1 cellular context compared by ENCODE assay signal in genomic region chr7:148914208-148914777, GRCh38.
TF ChIP-seq lines count a peak whose summit lies in the region.

No MANE protein-coding gene starts in this region.

TF ChIP-seq in IMR-90, 13 proteins besides CTCF, POLR2A, EP300 and RAD21:
- TF ChIP-seq RCOR1 (IDR thresholded peaks at IDR 0.05; ENCODE audit: insufficient replicate concordance, low read length) (peak; percentile 98), NFE2L2 (IDR thresholded peaks at IDR 0.05; ENCODE audit: low read depth, low read length) (no peak), CHD1 (IDR thresholded peaks at IDR 0.05; ENCODE audit: low read depth, low read length) (no peak), SMC3 (IDR thresholded peaks at IDR 0.05; ENCODE audit: low read depth, low read length) (no peak), MAZ (IDR thresholded peaks at IDR 0.05; ENCODE audit: borderline replicate concordance, low read depth, low read length) (no peak), MXI1 (IDR thresholded peaks at IDR 0.05; ENCODE audit: borderline replicate concordance, low read depth, low read length) (no peak), MAFK (IDR thresholded peaks at IDR 0.05; ENCODE audit: low read depth, low read length) (no peak), RFX5 (IDR thresholded peaks at IDR 0.05; ENCODE audit: low read depth, low read length) (no peak), BHLHE40 (IDR thresholded peaks at IDR 0.05; ENCODE audit: low read depth, low read length) (peak; percentile 30; the same call in 1 of the 2 replicates), FOS (IDR thresholded peaks at IDR 0.05; ENCODE audit: low read depth, low read length) (peak; percentile 83), CEBPB (IDR thresholded peaks at IDR 0.05; ENCODE audit: low read depth, low read length) (no peak)
- TF ChIP-seq, protein P1, sequence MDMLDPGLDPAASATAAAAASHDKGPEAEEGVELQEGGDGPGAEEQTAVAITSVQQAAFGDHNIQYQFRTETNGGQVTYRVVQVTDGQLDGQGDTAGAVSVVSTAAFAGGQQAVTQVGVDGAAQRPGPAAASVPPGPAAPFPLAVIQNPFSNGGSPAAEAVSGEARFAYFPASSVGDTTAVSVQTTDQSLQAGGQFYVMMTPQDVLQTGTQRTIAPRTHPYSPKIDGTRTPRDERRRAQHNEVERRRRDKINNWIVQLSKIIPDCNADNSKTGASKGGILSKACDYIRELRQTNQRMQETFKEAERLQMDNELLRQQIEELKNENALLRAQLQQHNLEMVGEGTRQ (IDR thresholded peaks at IDR 0.05; ENCODE audit: low read depth, low read length): no peak
- TF ChIP-seq, protein P2, sequence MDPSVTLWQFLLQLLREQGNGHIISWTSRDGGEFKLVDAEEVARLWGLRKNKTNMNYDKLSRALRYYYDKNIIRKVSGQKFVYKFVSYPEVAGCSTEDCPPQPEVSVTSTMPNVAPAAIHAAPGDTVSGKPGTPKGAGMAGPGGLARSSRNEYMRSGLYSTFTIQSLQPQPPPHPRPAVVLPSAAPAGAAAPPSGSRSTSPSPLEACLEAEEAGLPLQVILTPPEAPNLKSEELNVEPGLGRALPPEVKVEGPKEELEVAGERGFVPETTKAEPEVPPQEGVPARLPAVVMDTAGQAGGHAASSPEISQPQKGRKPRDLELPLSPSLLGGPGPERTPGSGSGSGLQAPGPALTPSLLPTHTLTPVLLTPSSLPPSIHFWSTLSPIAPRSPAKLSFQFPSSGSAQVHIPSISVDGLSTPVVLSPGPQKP (IDR thresholded peaks at IDR 0.05; ENCODE audit: borderline replicate concordance, low read depth, low read length): no peak
TF ChIP-seq in IMR-90: peak in this region for 3.
